ENCODE assay signal across 28 cellular contexts in genomic region chr2:215861607-215862033, GRCh38.
"Had no signal": no experiment of that assay in that cellular context is flagged by ENCODE, and none has a peak within 500 bp of the region (broad histone marks: within the 10 kb centered on the region; RNA-seq: fewer than 3 reads in every experiment).

No MANE protein-coding gene starts in this region.

- H3K27me3 ChIP-seq: brain microvascular endothelial cell, SJSA1 had no signal

- H3K9me3 ChIP-seq: SJSA1 had no signal

- FAIRE-seq: TTC549 had no signal

- DNase-seq: activated CD4-positive, alpha-beta memory T cell treated with anti-CD3 and anti-CD28 coated beads for 36 hours; activated CD4-positive, alpha-beta T cell treated with anti-CD3 and anti-CD28 coated beads, Interleukin-2, amount 10 ng/mL, durations not matched to agents 7 days and 5 days; activated CD4-positive, CD25-positive, alpha-beta regulatory T cell; activated gamma-delta T cell; activated naive CD4-positive, alpha-beta T cell treated with anti-CD3 and anti-CD28 coated beads for 36 hours; activated T-cell treated with anti-CD3 and anti-CD28 coated beads for 4 hours; activated T-cell treated with anti-CD3 and anti-CD28 coated beads, Interleukin-2, amount 50 U/mL, for 48 hours; amygdala; brain microvascular endothelial cell; cerebellar nuclear complex; NCI-H1092; NCI-H1417; NCI-H1930; NCI-H2171; NCI-H2227 treated with DMSO at 0.1 percent for 48 hours; NCI-H446 treated with DMSO at 0.1 percent for 48 hours; NCI-H524 treated with DMSO at 0.1 percent for 48 hours; NCI-H82; NK-92 treated with Interleukin-12 subunit alpha and Interleukin-12 subunit beta, amount 100 ng/mL, for 24 hours; RPMI8226; T-helper 17 cell; T1000 had no signal

- H3K4me2 ChIP-seq: KMS-11 had no signal

- ATAC-seq: activated T-helper 17 cell treated with anti-CD3 and anti-CD28 coated beads, Interleukin-2, amount 50 U/mL, for 72 hours; Panc1; Right ventricle myocardium inferior; T-helper 17 cell had no signal

- H3K36me3 ChIP-seq: brain microvascular endothelial cell, SJSA1 had no signal

- H3K27ac ChIP-seq: brain microvascular endothelial cell, KMS-11, SJSA1 had no signal

- H3K9ac ChIP-seq: KMS-11 had no signal

- H3K4me3 ChIP-seq: SJSA1 had no signal
